In the genomic region with DNA sequence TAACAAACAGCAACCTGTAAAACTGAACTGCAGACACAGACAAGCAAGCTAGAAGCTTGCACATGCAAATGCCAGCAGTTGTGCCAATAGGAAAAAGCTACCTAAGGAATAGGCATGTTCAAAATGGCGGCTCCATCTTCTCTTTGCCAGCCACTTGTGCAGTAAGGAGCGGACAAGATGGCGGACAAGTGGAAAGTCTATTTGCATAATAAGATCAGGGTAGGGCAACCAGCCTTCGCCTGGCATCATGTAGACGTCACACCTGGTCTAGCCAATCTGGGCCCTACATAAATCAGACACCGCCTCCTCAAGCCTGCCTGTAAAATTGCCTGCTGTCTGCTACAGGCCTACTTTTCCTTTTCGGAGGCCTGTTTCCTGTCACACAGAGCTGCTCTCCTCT, we compare ENCODE assay signal across 33 cellular contexts. TPM values are rescaled to one million over a fixed set of nuclear protein-coding genes. Genes with fewer than 3 reads are reported as not detected.
"Had no signal": no experiment of that assay in that cellular context is flagged by ENCODE, and none has a peak within 500 bp of the region (broad histone marks: within the 10 kb centered on the region; RNA-seq: fewer than 3 reads in every experiment).

No MANE protein-coding gene starts in this region.

- H3K4me3 Mint-ChIP-seq: activated CD4-positive, alpha-beta memory T cell treated with anti-CD3 and anti-CD28 coated beads for 36 hours; activated CD4-positive, alpha-beta T cell treated with anti-CD3 and anti-CD28 coated beads for 36 hours; activated CD4-positive, alpha-beta T cell treated with anti-CD3 and anti-CD28 coated beads, Interleukin-2, amount 10 ng/mL, durations not matched to agents 24 days and 14 days; activated CD8-positive, alpha-beta memory T cell treated with anti-CD3 and anti-CD28 coated beads, Interleukin-2, amount 10 ng/mL, durations not matched to agents 7 days and 5 days; activated CD8-positive, alpha-beta T cell treated with anti-CD3 and anti-CD28 coated beads, Interleukin-2, amount 10 ng/mL, durations not matched to agents 7 days and 5 days; activated naive CD4-positive, alpha-beta T cell treated with anti-CD3 and anti-CD28 coated beads for 36 hours; activated naive CD4-positive, alpha-beta T cell treated with anti-CD3 and anti-CD28 coated beads, Interleukin-2, amount 50 U/mL, for 24 hours; activated naive CD8-positive, alpha-beta T cell treated with anti-CD3 and anti-CD28 coated beads, Interleukin-2, amount 10 ng/mL, durations not matched to agents 7 days and 5 days; activated T-helper 1 cell treated with anti-CD3 and anti-CD28 coated beads, Interleukin-12 subunit alpha, Interleukin-12 subunit beta, Interleukin-2, Interleukin-4 antibody, amounts not matched to agents 30 ng/mL and 10 ng/mL and 1 ng/mL, durations not matched to agents 14 hours and 24 hours and 36 hours; brain had no signal

- H3K4me1 ChIP-seq: ascending aorta, breast epithelium, colonic mucosa, esophagus squamous epithelium, gastroesophageal sphincter had no signal

- ATAC-seq: activated CD4-positive, alpha-beta T cell treated with anti-CD3 and anti-CD28 coated beads for 36 hours; activated CD8-positive, alpha-beta memory T cell treated with anti-CD3 and anti-CD28 coated beads, Interleukin-2, amount 10 ng/mL, durations not matched to agents 7 days and 5 days; activated CD8-positive, alpha-beta T cell treated with anti-CD3 and anti-CD28 coated beads, Interleukin-2, amount 10 ng/mL, durations not matched to agents 7 days and 5 days; gastroesophageal sphincter; heart right ventricle had no signal

- H3K4me3 ChIP-seq: ascending aorta, breast epithelium, cardiac muscle cell, colonic mucosa, esophagus squamous epithelium, gastroesophageal sphincter, heart right ventricle had no signal

- H3K27ac Mint-ChIP-seq: activated CD4-positive, alpha-beta memory T cell treated with anti-CD3 and anti-CD28 coated beads for 36 hours; activated CD4-positive, alpha-beta T cell treated with anti-CD3 and anti-CD28 coated beads for 36 hours; activated CD4-positive, alpha-beta T cell treated with anti-CD3 and anti-CD28 coated beads, Interleukin-2, amount 10 ng/mL, durations not matched to agents 24 days and 14 days; activated CD8-positive, alpha-beta memory T cell treated with anti-CD3 and anti-CD28 coated beads, Interleukin-2, amount 10 ng/mL, durations not matched to agents 7 days and 5 days; activated CD8-positive, alpha-beta T cell treated with anti-CD3 and anti-CD28 coated beads, Interleukin-2, amount 10 ng/mL, durations not matched to agents 7 days and 5 days; activated naive CD4-positive, alpha-beta T cell treated with anti-CD3 and anti-CD28 coated beads for 36 hours; activated naive CD4-positive, alpha-beta T cell treated with anti-CD3 and anti-CD28 coated beads, Interleukin-2, amount 50 U/mL, for 24 hours; activated naive CD8-positive, alpha-beta T cell treated with anti-CD3 and anti-CD28 coated beads, Interleukin-2, amount 10 ng/mL, durations not matched to agents 7 days and 5 days; activated T-helper 1 cell treated with anti-CD3 and anti-CD28 coated beads, Interleukin-12 subunit alpha, Interleukin-12 subunit beta, Interleukin-2, Interleukin-4 antibody, amounts not matched to agents 30 ng/mL and 10 ng/mL and 1 ng/mL, durations not matched to agents 14 hours and 24 hours and 36 hours; activated T-helper 2 cell treated with anti-CD3 and anti-CD28 coated beads, Interferon-gamma antibody, Interleukin-2, Interleukin-4, amounts not matched to agents 10 μg/mL and 5 μg/mL and 100 μg/mL, durations not matched to agents 14 hours and 24 hours and 36 hours; brain had no signal

- DNase-seq: activated CD4-positive, alpha-beta memory T cell treated with anti-CD3 and anti-CD28 coated beads for 36 hours; activated CD4-positive, alpha-beta T cell treated with anti-CD3 and anti-CD28 coated beads for 36 hours; activated CD4-positive, alpha-beta T cell treated with anti-CD3 and anti-CD28 coated beads, Interleukin-2, amount 10 ng/mL, durations not matched to agents 24 days and 14 days; activated CD4-positive, CD25-positive, alpha-beta regulatory T cell; activated CD4-positive, CD25-positive, alpha-beta regulatory T cell treated with anti-CD3 and anti-CD28 coated beads, Interleukin-2, amount 50 U/mL, for 72 hours; activated CD8-positive, alpha-beta memory T cell treated with anti-CD3 and anti-CD28 coated beads, Interleukin-2, amount 10 ng/mL, durations not matched to agents 7 days and 5 days; activated CD8-positive, alpha-beta memory T cell treated with anti-CD3 and anti-CD28 coated beads, Interleukin-2, amount 50 U/mL, for 4 hours; activated CD8-positive, alpha-beta T cell treated with anti-CD3 and anti-CD28 coated beads, Interleukin-2, amount 10 ng/mL, durations not matched to agents 7 days and 5 days; activated effector memory CD4-positive, alpha-beta T cell treated with anti-CD3 and anti-CD28 coated beads, Interleukin-2, amount 50 U/mL, for 16 hours; activated naive CD4-positive, alpha-beta T cell treated with anti-CD3 and anti-CD28 coated beads for 36 hours; activated naive CD8-positive, alpha-beta T cell treated with anti-CD3 and anti-CD28 coated beads, Interleukin-2, amount 10 ng/mL, durations not matched to agents 7 days and 5 days; activated T-cell treated with anti-CD3 and anti-CD28 coated beads, Interleukin-2, amount 50 U/mL, for 1 hour; activated T-cell treated with anti-CD3 and anti-CD28 coated beads, Interleukin-2, amount 50 U/mL, for 48 hours; central memory CD4-positive, alpha-beta T cell; cerebellar nuclear complex; colonic mucosa; effector CD8-positive, alpha-beta T cell; esophagus squamous epithelium; foreskin melanocyte; heart right ventricle; T-helper 2 cell had no signal

- H3K36me3 ChIP-seq: ascending aorta, breast epithelium, cardiac muscle cell, colonic mucosa, esophagus squamous epithelium, gastroesophageal sphincter, heart right ventricle had no signal

- H3K9me3 Mint-ChIP-seq: activated CD4-positive, alpha-beta memory T cell treated with anti-CD3 and anti-CD28 coated beads for 36 hours; activated naive CD4-positive, alpha-beta T cell treated with anti-CD3 and anti-CD28 coated beads for 36 hours; activated naive CD4-positive, alpha-beta T cell treated with anti-CD3 and anti-CD28 coated beads, Interleukin-2, amount 50 U/mL, for 24 hours; brain had no signal

- FAIRE-seq: endometrium, endothelial cell of umbilical vein had no signal

- H3K36me3 Mint-ChIP-seq: activated CD4-positive, alpha-beta memory T cell treated with anti-CD3 and anti-CD28 coated beads for 36 hours; activated CD8-positive, alpha-beta memory T cell treated with anti-CD3 and anti-CD28 coated beads, Interleukin-2, amount 10 ng/mL, durations not matched to agents 7 days and 5 days; activated naive CD4-positive, alpha-beta T cell treated with anti-CD3 and anti-CD28 coated beads, Interleukin-2, amount 50 U/mL, for 24 hours; brain had no signal

- H3K27me3 Mint-ChIP-seq: activated CD4-positive, alpha-beta memory T cell treated with anti-CD3 and anti-CD28 coated beads for 36 hours; activated CD4-positive, alpha-beta T cell treated with anti-CD3 and anti-CD28 coated beads for 36 hours; activated naive CD4-positive, alpha-beta T cell treated with anti-CD3 and anti-CD28 coated beads, Interleukin-2, amount 50 U/mL, for 24 hours; activated naive CD8-positive, alpha-beta T cell treated with anti-CD3 and anti-CD28 coated beads, Interleukin-2, amount 10 ng/mL, durations not matched to agents 7 days and 5 days had no signal

- H3K4me1 Mint-ChIP-seq: activated CD4-positive, alpha-beta T cell treated with anti-CD3 and anti-CD28 coated beads for 36 hours; activated CD4-positive, alpha-beta T cell treated with anti-CD3 and anti-CD28 coated beads, Interleukin-2, amount 10 ng/mL, durations not matched to agents 24 days and 14 days; activated CD8-positive, alpha-beta memory T cell treated with anti-CD3 and anti-CD28 coated beads, Interleukin-2, amount 10 ng/mL, durations not matched to agents 7 days and 5 days; activated naive CD4-positive, alpha-beta T cell treated with anti-CD3 and anti-CD28 coated beads, Interleukin-2, amount 50 U/mL, for 24 hours; brain had no signal

- H3K27me3 ChIP-seq: ascending aorta, breast epithelium, cardiac muscle cell, colonic mucosa, esophagus squamous epithelium, gastroesophageal sphincter, heart right ventricle had no signal

- H3K27ac ChIP-seq: ascending aorta, breast epithelium, cardiac muscle cell, colonic mucosa, epithelial cell of prostate, esophagus squamous epithelium, gastroesophageal sphincter, heart right ventricle had no signal

- H3K9me3 ChIP-seq: ascending aorta, breast epithelium, colonic mucosa, esophagus squamous epithelium, gastroesophageal sphincter, heart right ventricle had no signal

RNA-seq across cellular contexts. Expression of a gene that starts 18.0 kb away (rescaled TPM):
- total RNA-seq: ascending aorta, endothelial cell of umbilical vein, esophagus squamous epithelium, fibroblast of villous mesenchyme had no signal
